ENCODE assay signal across 16 cellular contexts in the genomic region with DNA sequence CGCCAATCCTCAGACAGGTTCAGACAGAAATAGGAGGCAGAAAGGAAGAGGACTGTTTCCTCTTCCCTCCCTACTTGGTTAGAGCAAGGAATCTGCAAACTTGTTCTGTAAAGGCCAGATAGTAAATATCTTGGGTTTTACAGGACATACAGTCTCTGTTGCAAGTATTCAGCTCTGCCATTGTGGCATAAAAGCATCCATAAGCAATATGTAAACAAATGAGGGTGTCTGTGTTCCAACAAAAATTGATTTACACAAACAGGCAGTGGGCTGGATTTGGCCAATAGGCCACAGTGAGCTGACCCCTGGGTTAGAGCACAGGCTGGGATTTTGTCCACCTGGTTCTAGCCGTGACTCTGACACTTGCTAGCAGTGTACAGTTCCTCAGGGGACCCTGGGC.
"Had no signal": no experiment of that assay in that cellular context is flagged by ENCODE, and none has a peak within 500 bp of the region (broad histone marks: within the 10 kb centered on the region; RNA-seq: fewer than 3 reads in every experiment).

No MANE protein-coding gene starts in this region.

- H3K27me3 ChIP-seq: breast epithelium, testis, vagina had no signal

- H3K27ac ChIP-seq: breast epithelium, testis, WERI-Rb-1 had no signal

- H3K36me3 Mint-ChIP-seq: activated naive CD8-positive, alpha-beta T cell treated with anti-CD3 and anti-CD28 coated beads, Interleukin-2, amount 10 ng/mL, durations not matched to agents 7 days and 5 days; natural killer cell treated with Interleukin-12 subunit alpha and Interleukin-12 subunit beta and Interleukin-15 and Interleukin-18, amount 100 ng/mL, for 72 hours had no signal

- H3K4me3 ChIP-seq: breast epithelium, lung, mucosa of descending colon, testis, vagina had no signal

- H3K36me3 ChIP-seq: breast epithelium, vagina had no signal

- H3K4me1 ChIP-seq: breast epithelium, testis had no signal

- H3K9me3 Mint-ChIP-seq: activated CD8-positive, alpha-beta T cell treated with anti-CD3 and anti-CD28 coated beads for 36 hours; activated naive CD8-positive, alpha-beta T cell treated with anti-CD3 and anti-CD28 coated beads, Interleukin-2, amount 10 ng/mL, durations not matched to agents 7 days and 5 days; natural killer cell treated with Interleukin-12 subunit alpha and Interleukin-12 subunit beta and Interleukin-15 and Interleukin-18, amount 100 ng/mL, for 72 hours had no signal

- H3K4me3 Mint-ChIP-seq: activated CD8-positive, alpha-beta T cell treated with anti-CD3 and anti-CD28 coated beads for 36 hours; activated naive CD8-positive, alpha-beta T cell treated with anti-CD3 and anti-CD28 coated beads, Interleukin-2, amount 10 ng/mL, durations not matched to agents 7 days and 5 days; natural killer cell treated with Interleukin-12 subunit alpha and Interleukin-12 subunit beta and Interleukin-15 and Interleukin-18, amount 100 ng/mL, for 72 hours had no signal

- ATAC-seq: activated CD8-positive, alpha-beta T cell treated with anti-CD3 and anti-CD28 coated beads for 36 hours; natural killer cell treated with Interleukin-12 subunit alpha and Interleukin-12 subunit beta and Interleukin-15 and Interleukin-18, amount 100 ng/mL, for 72 hours; stimulated activated naive CD8-positive, alpha-beta T cell treated with anti-CD3 and anti-CD28 coated beads, Interleukin-15, Interleukin-2, amounts not matched to agents 100 U/mL and 50 U/mL, for 24 hours had no signal

- H3K9me3 ChIP-seq: breast epithelium, mucosa of descending colon, testis, vagina had no signal

- H3K27ac Mint-ChIP-seq: activated CD8-positive, alpha-beta T cell treated with anti-CD3 and anti-CD28 coated beads for 36 hours; activated naive CD8-positive, alpha-beta T cell treated with anti-CD3 and anti-CD28 coated beads, Interleukin-2, amount 10 ng/mL, durations not matched to agents 7 days and 5 days; natural killer cell treated with Interleukin-12 subunit alpha and Interleukin-12 subunit beta and Interleukin-15 and Interleukin-18, amount 100 ng/mL, for 72 hours had no signal

- DNase-seq: activated CD4-positive, alpha-beta T cell treated with anti-CD3 and anti-CD28 coated beads for 4 hours; activated CD8-positive, alpha-beta memory T cell treated with anti-CD3 and anti-CD28 coated beads, Interleukin-2, amount 50 U/mL, for 4 hours; activated CD8-positive, alpha-beta T cell treated with anti-CD3 and anti-CD28 coated beads for 36 hours; activated naive CD8-positive, alpha-beta T cell treated with anti-CD3 and anti-CD28 coated beads, Interleukin-2, amount 10 ng/mL, durations not matched to agents 7 days and 5 days; anterior cingulate cortex; hippocampal formation; occipital lobe; stimulated activated CD4-positive, alpha-beta T cell treated with anti-CD3 and anti-CD28 coated beads, Interleukin-2, amount 100 ng/mL, for 48 hours; stimulated activated naive CD8-positive, alpha-beta T cell treated with anti-CD3 and anti-CD28 coated beads, Interleukin-15, Interleukin-2, amounts not matched to agents 100 U/mL and 50 U/mL, for 24 hours; testis; WERI-Rb-1 had no signal
